In genomic region chr1:43345119-43345518, GRCh38 we compare ENCODE assay signal across 1 cellular context.
TF ChIP-seq lines count a peak whose summit lies in the region.

No MANE protein-coding gene starts in this region.

TF ChIP-seq in HepG2, 621 proteins besides CTCF, POLR2A, EP300 and RAD21:
- TF ChIP-seq MIXL1 (CRISPR knock-in tag; IDR thresholded peaks at IDR 0.05) = no peak
- TF ChIP-seq MAFF (IDR thresholded peaks at IDR 0.05; ENCODE audit: low read depth, low read length) = peak; percentile 48
- TF ChIP-seq ZNF780A (CRISPR knock-in tag; IDR thresholded peaks at IDR 0.05) = no peak
- 0 out of 2 replicates have a peak, but pooled peaks have one; percentile 32 for TF ChIP-seq PPARG (CRISPR knock-in tag; conservative IDR thresholded peaks at IDR 0.05)
- no peak for TF ChIP-seq ZNF841 (CRISPR knock-in tag; IDR thresholded peaks at IDR 0.05; ENCODE audit: borderline replicate concordance)
- TF ChIP-seq FOSL2 (CRISPR knock-in tag; IDR thresholded peaks at IDR 0.05) = 0 out of 2 replicates have a peak, but pooled peaks have one; percentile 14
- no peak for TF ChIP-seq HOXA7 (CRISPR knock-in tag; IDR thresholded peaks at IDR 0.05)
- no peak for TF ChIP-seq ZNF446 (CRISPR knock-in tag; IDR thresholded peaks at IDR 0.05)
- peak; percentile 54 to 74; a peak in 3 of 4 replicates for TF ChIP-seq MAFK (conservative IDR thresholded peaks at IDR 0.05 in 1 of 2, IDR thresholded peaks at IDR 0.05 in 1 of 2; ENCODE audit: low read length in 2 of 2)
- TF ChIP-seq ZSCAN25 (CRISPR knock-in tag; IDR thresholded peaks at IDR 0.05) = no peak
- TF ChIP-seq ZSCAN20 (CRISPR knock-in tag; IDR thresholded peaks at IDR 0.05; ENCODE audit: borderline replicate concordance) = no peak
- no peak for TF ChIP-seq ZFY (CRISPR knock-in tag; IDR thresholded peaks at IDR 0.05)
- no peak for TF ChIP-seq MBD4 (IDR thresholded peaks at IDR 0.05; ENCODE audit: borderline replicate concordance, low read length)
